In the genomic region with DNA sequence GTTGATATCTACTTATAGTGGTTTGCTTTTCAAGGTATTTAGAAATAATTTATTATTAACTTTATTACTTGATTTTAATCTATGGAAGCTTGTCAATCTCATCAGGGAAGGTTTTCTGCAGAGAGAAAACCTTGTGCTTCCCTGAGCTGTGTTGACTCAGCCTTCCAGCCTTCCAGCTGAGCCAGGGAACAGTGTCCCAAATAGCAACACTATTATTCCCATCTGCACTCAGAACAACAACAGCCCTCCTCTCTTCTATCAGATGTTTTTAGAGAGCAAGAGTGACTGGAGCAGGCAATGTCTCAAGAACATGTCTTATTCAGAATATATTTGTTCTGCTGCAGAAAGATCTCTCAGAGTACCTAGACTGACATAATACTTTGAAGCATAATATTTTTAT, we compare ENCODE assay signal across 29 cellular contexts.
"Had no signal": no experiment of that assay in that cellular context is flagged by ENCODE, and none has a peak within 500 bp of the region (broad histone marks: within the 10 kb centered on the region; RNA-seq: fewer than 3 reads in every experiment).

No MANE protein-coding gene starts in this region.

- H3K27ac ChIP-seq: breast epithelium, epithelial cell of prostate, esophagus squamous epithelium, left ventricle myocardium inferior, SK-N-MC, stomach, suprapubic skin, tibial artery, VCaP had no signal

- ATAC-seq: naive thymus-derived CD4-positive, alpha-beta T cell; sciatic nerve; stimulated activated naive B cell treated with anti-CD40 and anti-IgM and Interleukin-4, amounts not matched to agents 10 μg/mL and 1 μg/mL and 100 μg/mL, for 72 hours had no signal

- H3K27me3 ChIP-seq: breast epithelium, esophagus squamous epithelium, stomach, suprapubic skin, tibial artery had no signal

- FAIRE-seq: colon, small intestine, TTC549 had no signal

- H3K36me3 ChIP-seq: breast epithelium, esophagus squamous epithelium, left ventricle myocardium inferior, stomach, suprapubic skin, tibial artery had no signal

- H3K9me3 ChIP-seq: breast epithelium, esophagus squamous epithelium, left ventricle myocardium inferior, stomach, suprapubic skin, tibial artery had no signal

- DNase-seq: activated CD4-positive, alpha-beta T cell treated with anti-CD3 and anti-CD28 coated beads for 4 hours; activated CD4-positive, alpha-beta T cell treated with anti-CD3 and anti-CD28 coated beads, Interleukin-2, amount 50 U/mL, for 48 hours; activated CD8-positive, alpha-beta memory T cell treated with anti-CD3 and anti-CD28 coated beads, Interleukin-2, amount 50 U/mL, for 4 hours; activated gamma-delta T cell; activated naive CD4-positive, alpha-beta T cell treated with anti-CD3 and anti-CD28 coated beads, Interleukin-2, amount 50 U/mL, for 16 hours; activated T-cell treated with anti-CD3 and anti-CD28 coated beads, Interleukin-2, amount 50 U/mL, for 1 hour; central memory CD4-positive, alpha-beta T cell; dermis blood vessel endothelial cell; effector CD8-positive, alpha-beta T cell; esophagus squamous epithelium; foreskin melanocyte; islet precursor cell; left ventricle myocardium inferior; naive thymus-derived CD4-positive, alpha-beta T cell; small intestine; stimulated activated CD4-positive, alpha-beta T cell treated with anti-CD3 and anti-CD28 coated beads, Interleukin-4, amount 100 ng/mL, for 24 hours; stimulated activated CD8-positive, alpha-beta memory T cell treated with anti-CD3 and anti-CD28 coated beads, Interleukin-4, amount 100 ng/mL, for 48 hours; stimulated activated naive B cell treated with anti-CD40 and anti-IgM and Interleukin-4, amounts not matched to agents 10 μg/mL and 1 μg/mL and 100 μg/mL, for 72 hours; stomach; T-helper 9 cell; tibial artery had no signal

- H3K4me3 ChIP-seq: breast epithelium, esophagus squamous epithelium, left ventricle myocardium inferior, SK-N-MC, stomach, suprapubic skin, tibial artery had no signal

- H3K4me1 ChIP-seq: breast epithelium had no signal
